Comparison of ENCODE assay signal across 22 cellular contexts in the genomic region with DNA sequence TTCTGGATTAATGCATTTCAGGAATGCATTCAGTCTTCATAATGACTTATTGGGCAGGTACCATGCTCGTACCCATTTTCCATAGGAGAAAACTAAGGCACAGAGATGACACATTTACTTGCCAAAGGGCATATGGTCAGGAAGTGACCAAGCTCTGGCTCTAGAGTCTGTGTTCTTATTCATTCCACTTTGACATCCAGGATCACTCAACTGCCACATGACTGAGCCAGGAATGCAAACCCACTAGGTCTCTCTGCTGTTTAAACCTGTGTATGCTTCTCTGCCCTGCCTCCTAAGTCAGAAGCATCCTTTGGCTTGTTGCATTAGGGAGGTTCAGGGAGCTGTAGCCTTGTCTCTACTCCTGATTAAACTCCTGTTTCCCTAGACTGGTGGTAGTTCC.
"Had no signal": no experiment of that assay in that cellular context is flagged by ENCODE, and none has a peak within 500 bp of the region (broad histone marks: within the 10 kb centered on the region; RNA-seq: fewer than 3 reads in every experiment).

No MANE protein-coding gene starts in this region.

- H3K4me1 ChIP-seq: gastrocnemius medialis, pancreas, right lobe of liver, tibial artery had no signal

- ATAC-seq: effector memory CD8-positive, alpha-beta T cell; esophagus mucosa; gastrocnemius medialis; heart left ventricle; left lobe of liver; mucosa of descending colon; pancreas; right lobe of liver; stimulated activated effector memory CD8-positive, alpha-beta T cell treated with anti-CD3 and anti-CD28 coated beads, Interleukin-12 subunit alpha, Interleukin-12 subunit beta, amount 100 ng/mL, for 72 hours had no signal

- H3K27me3 ChIP-seq: pancreas, right lobe of liver had no signal

- H3K36me3 ChIP-seq: gastrocnemius medialis, heart left ventricle, neutrophil, pancreas, right lobe of liver, stomach, tibial artery had no signal

- H3K9me3 ChIP-seq: gastrocnemius medialis, heart left ventricle, mucosa of descending colon, neutrophil, pancreas, right lobe of liver, stomach, tibial artery had no signal

- H3K4me3 ChIP-seq: gastrocnemius medialis, heart left ventricle, hepatocyte, lung, mucosa of descending colon, pancreas, right lobe of liver, smooth muscle cell, stomach, tibial artery had no signal

- DNase-seq: cortex of kidney; effector memory CD8-positive, alpha-beta T cell; foreskin fibroblast; gastrocnemius medialis; heart left ventricle; mucosa of descending colon; naive B cell; pancreas; right lobe of liver; stimulated activated CD4-positive, alpha-beta T cell treated with anti-CD3 and anti-CD28 coated beads, Interleukin-12 subunit alpha, Interleukin-12 subunit beta, amount 100 ng/mL, for 4 hours; stimulated activated CD4-positive, alpha-beta T cell treated with anti-CD3 and anti-CD28 coated beads, Interleukin-1b, Interleukin-23, amount 100 ng/mL, for 48 hours; stimulated activated CD4-positive, alpha-beta T cell treated with anti-CD3 and anti-CD28 coated beads, Interleukin-4, amount 100 ng/mL, for 1 hour; stimulated activated naive CD4-positive, alpha-beta T cell treated with Interleukin-2 at 50 U/mL for 16 hours; stomach; tibial artery had no signal

- H3K27ac ChIP-seq: gastrocnemius medialis, heart left ventricle, hepatocyte, neutrophil, pancreas, right lobe of liver, stomach, tibial artery had no signal
